Comparison of ENCODE assay signal across 9 cellular contexts in genomic region chr1:1040004-1040991, GRCh38. TPM values are rescaled to one million over a fixed set of nuclear protein-coding genes. Genes with fewer than 3 reads are reported as not detected.
DNase-seq lines count a peak whose midpoint lies in the region; ATAC-seq, FAIRE-seq and TF ChIP-seq lines count a peak whose summit lies in the region.
"Had no signal": no experiment of that assay in that cellular context is flagged by ENCODE, and none has a peak within 500 bp of the region (broad histone marks: within the 10 kb centered on the region; RNA-seq: fewer than 3 reads in every experiment).

No MANE protein-coding gene starts in this region.

- no peak overlapping the region for H3K27ac ChIP-seq in keratinocyte (ENCODE audit: control insufficient read depth, insufficient read depth, low read length)

- peaks cover 62% of the 10 kb centered on the region for H3K79me2 ChIP-seq in keratinocyte (ENCODE audit: control insufficient read depth, insufficient read depth, low read length)

- H3K9me3 ChIP-seq in keratinocyte (ENCODE audit: control insufficient read depth, low read depth, low read length): no peaks in the 10 kb centered on the region

- peak; percentile 19; the same call in 1 of the 2 replicates for TF ChIP-seq CTCF in LNCAP (IDR thresholded peaks at IDR 0.05)
- TF ChIP-seq CTCF in cardiac fibroblast (IDR thresholded peaks at IDR 0.05; ENCODE audit: low read depth, low read length): no peak
- peak in 2 of 3 experiments; percentile 35 to 63 for TF ChIP-seq CTCF in keratinocyte (optimal IDR thresholded peaks at IDR 0.05 in 1 of 3, IDR thresholded peaks at IDR 0.05 in 1 of 3, conservative IDR thresholded peaks at IDR 0.05 in 1 of 3; ENCODE audit: extremely low read depth in 1 of 3, insufficient read depth in 2 of 3, low read length in 3 of 3)

- H4K20me1 ChIP-seq in keratinocyte (ENCODE audit: control insufficient read depth, extremely low read depth, insufficient read depth, low read length): peaks cover 67% of the 10 kb centered on the region

- H3K9me1 ChIP-seq in keratinocyte (ENCODE audit: control insufficient read depth, extremely low read depth, insufficient read depth, low read length): peaks cover 8% of the 10 kb centered on the region

- H3K4me1 ChIP-seq in keratinocyte (ENCODE audit: control insufficient read depth, extremely low read depth, insufficient read depth, low read length): peaks cover 14% of the 10 kb centered on the region

- H3K36me3 ChIP-seq in keratinocyte (ENCODE audit: control insufficient read depth in 2 of 2, extremely low read depth in 1 of 2, insufficient read depth in 2 of 2, low read length in 2 of 2): peaks cover 39 to 59% of the 10 kb centered on the region in 2 experiments

- peak; percentile 75 for DNase-seq in NCI-H1436 (lab: John Stamatoyannopoulos, UW)
- DNase-seq in NCI-H1436 treated with DMSO at 0.1 percent for 48 hours (lab: John Stamatoyannopoulos, UW): no peak
- peak; percentile 72 to 84 for DNase-seq in cardiac fibroblast (ENCODE audit: low read depth in 2 of 2)
- DNase-seq in keratinocyte (ENCODE audit: low read depth, low spot score): peak; percentile 74
- DNase-seq in stimulated activated CD4-positive, alpha-beta T cell treated with anti-CD3 and anti-CD28 coated beads, Interleukin-1b, Interleukin-23, amount 100 ng/mL, for 4 hours (ENCODE audit: low read depth in 2 of 2): peak; percentile 65 to 70
- DNase-seq in NCI-H2227 treated with DMSO at 0.1 percent for 48 hours (lab: John Stamatoyannopoulos, UW): no peak

- no peaks in the 10 kb centered on the region for H3K27me3 ChIP-seq in keratinocyte (ENCODE audit: control insufficient read depth, extremely low read depth, insufficient read depth, low read length)

- H3K4me2 ChIP-seq in keratinocyte (ENCODE audit: control insufficient read depth, extremely low read depth, insufficient read depth, low read depth, low read length): peak overlapping the region; percentile 16

- no peak overlapping the region for H2AFZ ChIP-seq in keratinocyte (ENCODE audit: control insufficient read depth, low read length)

- dilution Hi-C loops in keratinocyte (cut with MboI; ENCODE audit: extremely low pct_ligation_motif_present, low sequenced_read_pairs): no loop called here

- H3K9ac ChIP-seq in keratinocyte (ENCODE audit: control insufficient read depth, extremely low read depth, insufficient read depth, low read length): no peak overlapping the region

- peak overlapping the region; percentile 37 to 40 for H3K4me3 ChIP-seq in cardiac fibroblast (replicated peaks in 1 of 2; ENCODE audit: low read depth in 2 of 2, low read length in 2 of 2)
- peak overlapping the region in 1 of 3 experiments; percentile 27 for H3K4me3 ChIP-seq in keratinocyte (ENCODE audit: control insufficient read depth in 2 of 3, extremely low read depth in 1 of 3, insufficient read depth in 2 of 3, low read depth in 1 of 3, low read length in 3 of 3)

- FAIRE-seq in keratinocyte (lab: Jason Lieb, UNC): no peak
- FAIRE-seq: G401.6 had no signal

- peak; percentile 83 for ATAC-seq in activated CD4-positive, CD25-positive, alpha-beta regulatory T cell treated with anti-CD3 and anti-CD28 coated beads, Interleukin-2, amount 50 U/mL, for 24 hours

RNA-seq across cellular contexts. Expression of gene AGRN, which starts 20.4 kb away (rescaled TPM):
- 72.4 to 128 TPM (median 115 TPM) in 3 replicates for polyA plus RNA-seq in keratinocyte
- polyA plus RNA-seq in keratinocyte (2011; ENCODE audit: low read depth): 39.1 TPM
- 16.3 and 42.4 TPM in 2 replicates for polyA plus RNA-seq in keratinocyte (2011; cell fraction: cytosol; rRNA removed)
- 502 and 631 TPM in 2 replicates for polyA plus RNA-seq in keratinocyte (2011; cell fraction: nucleus; rRNA removed)
- 81.1 and 250 TPM in 2 replicates for polyA plus RNA-seq in keratinocyte (2012; ENCODE audit: low replicate concordance)
- polyA minus RNA-seq in keratinocyte: 138 to 307 TPM (median 166 TPM) in 3 replicates
- polyA minus RNA-seq in keratinocyte (2011; cell fraction: cytosol; rRNA and poly(A)+ RNA removed): 279 TPM
- 641 and 796 TPM in 2 replicates for polyA minus RNA-seq in keratinocyte (2011; cell fraction: nucleus; rRNA and poly(A)+ RNA removed)

RNA-seq across cellular contexts. Expression of gene ISG15, which starts 27.0 kb away (rescaled TPM):
- polyA plus RNA-seq in keratinocyte: 222 to 711 TPM (median 246 TPM) in 3 replicates
- 26.1 TPM for polyA plus RNA-seq in keratinocyte (2011; ENCODE audit: low read depth)
- polyA plus RNA-seq in keratinocyte (2011; cell fraction: cytosol; rRNA removed): 145 and 468 TPM in 2 replicates
- polyA plus RNA-seq in keratinocyte (2011; cell fraction: nucleus; rRNA removed): 104 and 161 TPM in 2 replicates
- polyA plus RNA-seq in keratinocyte (2012; ENCODE audit: low replicate concordance): 16.6 and 445 TPM in 2 replicates
- 93.8 to 242 TPM (median 129 TPM) in 3 replicates for polyA minus RNA-seq in keratinocyte
- polyA minus RNA-seq in keratinocyte (2011; cell fraction: cytosol; rRNA and poly(A)+ RNA removed): 327 TPM
- 62.5 and 82.8 TPM in 2 replicates for polyA minus RNA-seq in keratinocyte (2011; cell fraction: nucleus; rRNA and poly(A)+ RNA removed)

RNA-seq across cellular contexts. Expression of gene RNF223, which starts 33.8 kb away (rescaled TPM):
- polyA plus RNA-seq in keratinocyte: 0.22 to 0.45 TPM (median 0.32 TPM) in 3 replicates
- 3.1 TPM for polyA plus RNA-seq in keratinocyte (2011; ENCODE audit: low read depth)
- 0.27 and 0.56 TPM in 2 replicates for polyA plus RNA-seq in keratinocyte (2011; cell fraction: cytosol; rRNA removed)
- polyA plus RNA-seq in keratinocyte (2011; cell fraction: nucleus; rRNA removed): 0.90 and 0.99 TPM in 2 replicates
- polyA plus RNA-seq in keratinocyte (2012; ENCODE audit: low replicate concordance): 0.29 and 19.8 TPM in 2 replicates
- polyA minus RNA-seq in keratinocyte: 0.56 TPM in 1 of 3 replicates, not detected in the others
- polyA minus RNA-seq in keratinocyte (2011; cell fraction: cytosol; rRNA and poly(A)+ RNA removed): not detected
- 1.2 and 1.8 TPM in 2 replicates for polyA minus RNA-seq in keratinocyte (2011; cell fraction: nucleus; rRNA and poly(A)+ RNA removed)

RNA-seq across cellular contexts. Expression of gene HES4, which starts 40.4 kb away (rescaled TPM):
- polyA plus RNA-seq in keratinocyte: 3.0 to 14.7 TPM (median 3.1 TPM) in 3 replicates
- polyA plus RNA-seq in keratinocyte (2011; ENCODE audit: low read depth): 9.0 TPM
- 4.3 and 19.7 TPM in 2 replicates for polyA plus RNA-seq in keratinocyte (2011; cell fraction: cytosol; rRNA removed)
- polyA plus RNA-seq in keratinocyte (2011; cell fraction: nucleus; rRNA removed): 35.8 and 69.8 TPM in 2 replicates
- 4.7 and 19.6 TPM in 2 replicates for polyA plus RNA-seq in keratinocyte (2012; ENCODE audit: low replicate concordance)
- 0.35 to 0.79 TPM (median 0.76 TPM) in 3 replicates for polyA minus RNA-seq in keratinocyte
- 22.4 TPM for polyA minus RNA-seq in keratinocyte (2011; cell fraction: cytosol; rRNA and poly(A)+ RNA removed)
- 5.4 and 11.4 TPM in 2 replicates for polyA minus RNA-seq in keratinocyte (2011; cell fraction: nucleus; rRNA and poly(A)+ RNA removed)

RNA-seq across cellular contexts. Expression of gene PERM1, which starts 58.4 kb away (rescaled TPM):
- not detected in 3 replicates for polyA plus RNA-seq in keratinocyte
- polyA plus RNA-seq in keratinocyte (2011; ENCODE audit: low read depth): not detected
- polyA plus RNA-seq in keratinocyte (2011; cell fraction: cytosol; rRNA removed): not detected in 2 replicates
- polyA plus RNA-seq in keratinocyte (2011; cell fraction: nucleus; rRNA removed): not detected in 2 replicates
- polyA plus RNA-seq in keratinocyte (2012; ENCODE audit: low replicate concordance): 6.3 and 8.5 TPM in 2 replicates
- polyA minus RNA-seq in keratinocyte: not detected in 3 replicates
- not detected for polyA minus RNA-seq in keratinocyte (2011; cell fraction: cytosol; rRNA and poly(A)+ RNA removed)
- polyA minus RNA-seq in keratinocyte (2011; cell fraction: nucleus; rRNA and poly(A)+ RNA removed): not detected in 2 replicates

Comparison
In these comparisons a context has a peak if more than half of its experiments do, and no peak if none do; other contexts are left out.
1. DNase-seq: peak in NCI-H1436 (single experiment), cardiac fibroblast (2 of 2), keratinocyte (single experiment) and stimulated activated CD4-positive, alpha-beta T cell treated with anti-CD3 and anti-CD28 coated beads, Interleukin-1b, Interleukin-23, amount 100 ng/mL, for 4 hours (2 of 2); none in NCI-H1436 treated with DMSO at 0.1 percent for 48 hours (single experiment) and NCI-H2227 treated with DMSO at 0.1 percent for 48 hours (single experiment).